ENCODE assay signal across 1 cellular context in genomic region chrX:24150051-24150790, GRCh38.
A peak's percentile ranks its signal among the peaks of the same experiment; 100 is the strongest.
TF ChIP-seq lines count a peak whose summit lies in the region.

No MANE protein-coding gene starts in this region.

TF ChIP-seq in K562, 482 proteins besides CTCF, POLR2A, EP300 and RAD21 (continued from another document and continues in another):
- TF ChIP-seq RNF219 (CRISPR knock-in tag; IDR thresholded peaks at IDR 0.05) (no peak), ILF3 (IDR thresholded peaks at IDR 0.05; ENCODE audit: borderline replicate concordance) (no peak), ATF1 (CRISPR knock-in tag; IDR thresholded peaks at IDR 0.05) (no peak), ATF1 (tag; IDR thresholded peaks at IDR 0.05) (peak; percentile 27; the same call in 1 of the 2 replicates), SMAD4 (CRISPR knock-in tag; conservative IDR thresholded peaks at IDR 0.05) (peak; percentile 74; the same call in 1 of the 2 replicates), RREB1 (CRISPR knock-in tag; IDR thresholded peaks at IDR 0.05) (no peak), ZNF778 (CRISPR knock-in tag; IDR thresholded peaks at IDR 0.05) (no peak), ADNP (tag; IDR thresholded peaks at IDR 0.05) (no peak), ZNF232 (CRISPR knock-in tag; IDR thresholded peaks at IDR 0.05) (no peak), EZH2 (IDR thresholded peaks at IDR 0.05; ENCODE audit: borderline replicate concordance, low read depth, low read length) (no peak), ASH1L (IDR thresholded peaks at IDR 0.05; ENCODE audit: borderline replicate concordance, low read depth, partially characterized antibody) (no peak), ARNT (IDR thresholded peaks at IDR 0.05) (no peak), E2F8 (IDR thresholded peaks at IDR 0.05; ENCODE audit: low read depth, partially characterized antibody) (no peak), PRMT5 (CRISPR knock-in tag; IDR thresholded peaks at IDR 0.05) (no peak), TAF1 (IDR thresholded peaks at IDR 0.05; ENCODE audit: control insufficient read depth, extremely low read depth, insufficient read depth, low read length, severe bottlenecking) (peak; percentile 62), ZNF316 (IDR thresholded peaks at IDR 0.05) (no peak), PHTF2 (CRISPR knock-in tag; IDR thresholded peaks at IDR 0.05) (no peak), MTA3 (IDR thresholded peaks at IDR 0.05; ENCODE audit: borderline replicate concordance) (no peak), NR2F6 (CRISPR knock-in tag; IDR thresholded peaks at IDR 0.05) (no peak), RBBP5 (IDR thresholded peaks at IDR 0.05; ENCODE audit: borderline replicate concordance, insufficient read depth, low read length, poor library complexity, severe bottlenecking) (peak; percentile 73), ZNF121 (CRISPR knock-in tag; conservative IDR thresholded peaks at IDR 0.05) (no peak), RBM15 (IDR thresholded peaks at IDR 0.05; ENCODE audit: insufficient read depth, low read length) (no peak), ZNF583 (CRISPR knock-in tag; IDR thresholded peaks at IDR 0.05) (0 out of 2 replicates have a peak, but pooled peaks have one; percentile 27), TCF15 (CRISPR knock-in tag; IDR thresholded peaks at IDR 0.05) (no peak), ESRRB (CRISPR knock-in tag; IDR thresholded peaks at IDR 0.05; ENCODE audit: borderline replicate concordance) (no peak), ZSCAN29 (IDR thresholded peaks at IDR 0.05) (no peak), CHD4 (IDR thresholded peaks at IDR 0.05; ENCODE audit: insufficient read depth, insufficient replicate concordance, low read depth, low read length, poor library complexity, severe bottlenecking) (no peak), ZNF589 (CRISPR knock-in tag; IDR thresholded peaks at IDR 0.05; ENCODE audit: low read depth) (no peak), PHF20 (IDR thresholded peaks at IDR 0.05; ENCODE audit: partially characterized antibody) (no peak), SUPT5H (IDR thresholded peaks at IDR 0.05) (no peak), MYBL2 (IDR thresholded peaks at IDR 0.05; ENCODE audit: low read depth) (no peak), MYBL2 (CRISPR knock-in tag; IDR thresholded peaks at IDR 0.05; ENCODE audit: borderline replicate concordance) (no peak), MTA2 (IDR thresholded peaks at IDR 0.05; ENCODE audit: low read depth) (no peak), UBTF (IDR thresholded peaks at IDR 0.05; ENCODE audit: borderline replicate concordance in 1 of 2, low read depth in 2 of 2, low read length in 2 of 2) (peak; percentile 30 to 81; a peak in 2 of 4 replicates), TAL1 (IDR thresholded peaks at IDR 0.05) (no peak), ZSCAN32 (CRISPR knock-in tag; IDR thresholded peaks at IDR 0.05) (no peak), FOXP1 (CRISPR knock-in tag; IDR thresholded peaks at IDR 0.05) (no peak), PCBP1 (IDR thresholded peaks at IDR 0.05; ENCODE audit: low read depth, low read length, poor library complexity, severe bottlenecking) (no peak), ZNF253 (CRISPR knock-in tag; conservative IDR thresholded peaks at IDR 0.05) (no peak), TARDBP (IDR thresholded peaks at IDR 0.05) (no peak), ZFP36 (IDR thresholded peaks at IDR 0.05; ENCODE audit: low read depth, low read length, partially characterized antibody) (no peak), E2F1 (CRISPR knock-in tag; IDR thresholded peaks at IDR 0.05) (no peak), ZNF449 (CRISPR knock-in tag; IDR thresholded peaks at IDR 0.05) (no peak), BRD4 (IDR thresholded peaks at IDR 0.05) (peak; percentile 64; the same call in 1 of the 2 replicates), SNRNP70 (optimal IDR thresholded peaks at IDR 0.05; ENCODE audit: low read depth, low read length) (no peak), ZNF354B (CRISPR knock-in tag; IDR thresholded peaks at IDR 0.05) (no peak), ELK1 (CRISPR knock-in tag; IDR thresholded peaks at IDR 0.05) (no peak), ILK (tag; IDR thresholded peaks at IDR 0.05; ENCODE audit: borderline replicate concordance, low read depth) (no peak), ZKSCAN1 (IDR thresholded peaks at IDR 0.05; ENCODE audit: low read depth, low read length) (no peak), KDM2B (CRISPR knock-in tag; IDR thresholded peaks at IDR 0.05) (no peak), ZNF212 (CRISPR knock-in tag; IDR thresholded peaks at IDR 0.05) (peak; percentile 22; the same call in 1 of the 2 replicates), MAX (CRISPR knock-in tag; IDR thresholded peaks at IDR 0.05) (peak; percentile 68), USF1 (CRISPR knock-in tag; IDR thresholded peaks at IDR 0.05) (peak; percentile 64), ARID2 (IDR thresholded peaks at IDR 0.05) (no peak)
